8 cellular contexts compared by ENCODE assay signal in genomic region chr14:81464253-81465001, GRCh38.
A peak's percentile ranks its signal among the peaks of the same experiment; 100 is the strongest.
DNase-seq lines count a peak whose midpoint lies in the region; ATAC-seq and TF ChIP-seq lines count a peak whose summit lies in the region.

No MANE protein-coding gene starts in this region.

- H3K9ac ChIP-seq in mucosa of stomach (ENCODE audit: low read length), result peak overlapping the region; percentile 80

- CTCF ChIA-PET in BJ (lab: Yijun Ruan, JAX), result interaction anchor here (0.6 to 5.0 kb wide), 22 partner anchors 9 to 527 kb away, joined by 3 to 59 read pairs (median 4); no protein-coding TSS in a partner anchor

- DNase-seq in BJ (ENCODE audit: low read depth) (peak; percentile 19), NCI-H446 (lab: John Stamatoyannopoulos, UW) (peak; percentile 25 to 75), epithelial cell of proximal tubule (ENCODE audit: low read depth) (no peak), stromal cell of bone marrow (ENCODE audit: low read depth) (peak; percentile 48)
- DNase-seq in activated CD4-positive, alpha-beta T cell treated with anti-CD3 and anti-CD28 coated beads, Interleukin-2, amount 50 U/mL, for 48 hours, result peak; percentile 42 to 59

- TF ChIP-seq CTCF in BJ (IDR thresholded peaks at IDR 0.05; ENCODE audit: insufficient read depth, low read depth, low read length) (peak; percentile 84), epithelial cell of proximal tubule (conservative IDR thresholded peaks at IDR 0.05; ENCODE audit: low read depth, low read length) (peak; percentile 89)

- H3K36me3 ChIP-seq in BJ (ENCODE audit: control insufficient read depth, insufficient read depth, low read length) (no peaks in the 10 kb centered on the region), mucosa of stomach (ENCODE audit: control insufficient read depth, insufficient read depth, low read length) (no peaks in the 10 kb centered on the region)

- peak; percentile 53 for ATAC-seq in GM18519 (IDR thresholded peaks at IDR 0.05; ENCODE audit: low FRiP score, unreplicated experiment)
- ATAC-seq in HG03135 (IDR thresholded peaks at IDR 0.05; ENCODE audit: unreplicated experiment), result peak; percentile 61

- H3K27me3 ChIP-seq in BJ (ENCODE audit: control insufficient read depth, insufficient read depth, low read length) (no peaks in the 10 kb centered on the region), mucosa of stomach (ENCODE audit: control insufficient read depth, insufficient read depth, low read length) (peaks cover 3% of the 10 kb centered on the region)

- H3K9me3 ChIP-seq in mucosa of stomach (ENCODE audit: control insufficient read depth, low read length), result no peaks in the 10 kb centered on the region

- peak overlapping the region; percentile 49 for H3K4me3 ChIP-seq in BJ (ENCODE audit: low read depth, low read length)
- peak overlapping the region; percentile 61 for H3K4me3 ChIP-seq in epithelial cell of proximal tubule (ENCODE audit: low read depth, low read length)
- peak overlapping the region; percentile 63 for H3K4me3 ChIP-seq in mucosa of stomach (ENCODE audit: low read length)

- peaks cover 5% of the 10 kb centered on the region for H3K4me1 ChIP-seq in mucosa of stomach (ENCODE audit: control insufficient read depth, insufficient read depth, low read length)

- POLR2A ChIA-PET in BJ (lab: Charles Lee), result no interaction called here
